In genomic region chr6:108423982-108424695, GRCh38 we compare ENCODE assay signal across 14 cellular contexts.
"Had no signal": no experiment of that assay in that cellular context is flagged by ENCODE, and none has a peak within 500 bp of the region (broad histone marks: within the 10 kb centered on the region; RNA-seq: fewer than 3 reads in every experiment).

No MANE protein-coding gene starts in this region.

- FAIRE-seq: kidney had no signal

- H3K27ac ChIP-seq: left ventricle myocardium inferior, ovary, right lobe of liver, spleen, suprapubic skin had no signal

- H3K4me3 ChIP-seq: left ventricle myocardium inferior, mucosa of descending colon, ovary, right lobe of liver, spleen, suprapubic skin had no signal

- DNase-seq: activated CD4-positive, alpha-beta T cell treated with anti-CD3 and anti-CD28 coated beads, Interleukin-2, amount 10 ng/mL, durations not matched to agents 24 days and 14 days; activated CD4-positive, CD25-positive, alpha-beta regulatory T cell; activated naive CD8-positive, alpha-beta T cell treated with anti-CD3 and anti-CD28 coated beads for 36 hours; cerebellar nuclear complex; erythroblast; hippocampal formation; kidney; left ventricle myocardium inferior; mucosa of descending colon; naive thymus-derived CD4-positive, alpha-beta T cell; ovary; right lobe of liver; spleen had no signal
